8 cellular contexts compared by ENCODE assay signal in genomic region chr11:130313383-130314183, GRCh38. TPM values are rescaled to one million over a fixed set of nuclear protein-coding genes. Genes with fewer than 3 reads are reported as not detected.
DNase-seq lines count a peak whose midpoint lies in the region; TF ChIP-seq lines count a peak whose summit lies in the region.

No MANE protein-coding gene starts in this region.

- H3K4me1 ChIP-seq in esophagus muscularis mucosa = peaks cover 35 to 50% (median 46%) of the 10 kb centered on the region in 4 donors
- H3K4me1 ChIP-seq in ovary (ENCODE audit: insufficient read depth) = peaks cover 2% of the 10 kb centered on the region

- H3K9me3 ChIP-seq in SK-N-MC (ENCODE audit: low read depth, low read length) = no peaks in the 10 kb centered on the region
- H3K9me3 ChIP-seq in esophagus muscularis mucosa = no peaks in the 10 kb centered on the region
- no peaks in the 10 kb centered on the region for H3K9me3 ChIP-seq in ovary

- intact Hi-C loops in esophagus muscularis mucosa (cut with DNase I) (loop anchor here (10.0 kb wide), 2 partner anchors 111 to 581 kb away; partner anchors contain the start of gene ADAMTS8), ovary (cut with DNase I) (no loop called here)

- H3K4me3 ChIP-seq in SK-N-MC (peak overlapping the region; percentile 96), esophagus muscularis mucosa (peak overlapping the region; percentile 74 to 98 (median 89)), ovary (peak overlapping the region; percentile 50)

- 3% methylated on average over 17 of the region's 21 CpGs for WGBS in esophagus muscularis mucosa
- WGBS in ovary, 3 donors = 2% methylated on average over 21 of the region's 21 CpGs

- no peak for TF ChIP-seq POLR2A in esophagus muscularis mucosa (IDR thresholded peaks at IDR 0.05; ENCODE audit: low read depth)
- TF ChIP-seq POLR2A in ovary (IDR thresholded peaks at IDR 0.05) = no peak

- TF ChIP-seq CTCF in esophagus muscularis mucosa (IDR thresholded peaks at IDR 0.05) (no peak), ovary (IDR thresholded peaks at IDR 0.05) (no peak)

- H3K27me3 ChIP-seq in esophagus muscularis mucosa (no peaks in the 10 kb centered on the region), ovary (no peaks in the 10 kb centered on the region)

- H3K36me3 ChIP-seq in SK-N-MC (ENCODE audit: insufficient read depth, low read length) (peaks cover 8% of the 10 kb centered on the region; the same call in 1 of the 2 replicates), esophagus muscularis mucosa (no peaks in the 10 kb centered on the region), ovary (no peaks in the 10 kb centered on the region)

- peak overlapping the region; percentile 84 for H3K9ac ChIP-seq in SK-N-MC (ENCODE audit: insufficient read length)

- H3K27ac ChIP-seq in SK-N-MC = peak overlapping the region; percentile 71; the same call in 1 of the 2 replicates
- H3K27ac ChIP-seq in esophagus muscularis mucosa (replicated peaks in 1 of 4) = peak overlapping the region; percentile 94 to 96 (median 96)
- H3K27ac ChIP-seq in ovary = peak overlapping the region; percentile 87 to 91

- DNase-seq in activated CD8-positive, alpha-beta memory T cell treated with anti-CD3 and anti-CD28 coated beads, Interleukin-2, amount 50 U/mL, for 1 hour (ENCODE audit: extremely low read depth) = peak; percentile 1
- DNase-seq in activated CD8-positive, alpha-beta memory T cell treated with anti-CD3 and anti-CD28 coated beads, Interleukin-2, amount 50 U/mL, for 4 hours = no peak
- DNase-seq in SK-N-MC (ENCODE audit: low read depth, low spot score) (no peak), esophagus muscularis mucosa (ENCODE audit: extremely low spot score) (no peak), ovary (no peak), mucosa of gallbladder (ENCODE audit: low spot score) (no peak), NCI-H1436 treated with DMSO at 0.1 percent for 48 hours (lab: John Stamatoyannopoulos, UW) (no peak), NCI-H128 (lab: John Stamatoyannopoulos, UW; ENCODE audit: unreplicated experiment) (no peak)

- TF ChIP-seq EP300 in esophagus muscularis mucosa (IDR thresholded peaks at IDR 0.05) (no peak), ovary (IDR thresholded peaks at IDR 0.05) (no peak)

RNA-seq across cellular contexts. Expression of gene ZBTB44, which starts 1.1 kb away (rescaled TPM):
- total RNA-seq in esophagus muscularis mucosa = 10 to 100 TPM; 50.4 to 86.4 (median 65.3) TPM
- total RNA-seq in ovary = 10 to 100 TPM; 46.9 to 83.0 (median 60.4) TPM
- polyA plus RNA-seq in ovary = 10 to 100 TPM; 19.1 to 22.8 TPM
- total RNA-seq in mucosa of gallbladder = 44.8 TPM
